Comparison of ENCODE assay signal across 9 cellular contexts in the genomic region with DNA sequence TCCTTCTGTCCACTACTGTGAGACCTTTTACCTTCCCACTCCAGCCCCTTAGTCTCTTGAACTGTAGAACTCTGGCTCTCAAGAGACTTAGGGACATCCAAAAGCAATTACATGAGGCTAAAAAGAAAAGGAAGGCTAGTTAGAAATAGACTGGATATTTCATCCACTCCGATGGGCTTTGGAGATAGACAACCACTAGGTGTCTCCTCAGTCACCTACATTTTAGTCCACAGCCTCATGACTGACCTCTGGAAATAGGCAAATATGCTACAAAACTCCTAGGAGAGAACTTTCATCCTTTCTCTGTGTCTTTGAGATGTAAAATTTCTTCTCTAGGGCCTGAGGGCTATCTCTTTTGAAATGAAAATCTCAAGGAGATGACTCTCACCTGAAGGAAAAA.
A peak's percentile ranks its signal among the peaks of the same experiment; 100 is the strongest.
DNase-seq lines count a peak whose midpoint lies in the region; ATAC-seq and TF ChIP-seq lines count a peak whose summit lies in the region.
"Had no signal": no experiment of that assay in that cellular context is flagged by ENCODE, and none has a peak within 500 bp of the region (broad histone marks: within the 10 kb centered on the region; RNA-seq: fewer than 3 reads in every experiment).

No MANE protein-coding gene starts in this region.

- H3K27me3 ChIP-seq in parathyroid adenoma (ENCODE audit: control insufficient read depth, insufficient read depth, low read length), result no peaks in the 10 kb centered on the region

- TF ChIP-seq CTCF in cardiac fibroblast (IDR thresholded peaks at IDR 0.05; ENCODE audit: low read depth, low read length) (peak; percentile 33), parathyroid adenoma (IDR thresholded peaks at IDR 0.05) (peak; percentile 26)

- no peaks in the 10 kb centered on the region for H3K4me1 ChIP-seq in parathyroid adenoma

- DNase-seq in NCI-H2196 (lab: John Stamatoyannopoulos, UW; ENCODE audit: unreplicated experiment) (peak; percentile 2), NCI-H2196 treated with DMSO at 0.1 percent for 48 hours (lab: John Stamatoyannopoulos, UW; ENCODE audit: unreplicated experiment) (no peak), LoVo (ENCODE audit: low spot score) (peak; percentile 9), cardiac fibroblast (ENCODE audit: low read depth in 2 of 2) (peak; percentile 31 to 39), NCI-H446 (lab: John Stamatoyannopoulos, UW) (no peak)

- ATAC-seq in HG03460 (IDR thresholded peaks at IDR 0.05; ENCODE audit: unreplicated experiment), result no peak
- ATAC-seq in HG03342 (IDR thresholded peaks at IDR 0.05; ENCODE audit: unreplicated experiment), result no peak

- H3K4me3 ChIP-seq in cardiac fibroblast (replicated peaks in 1 of 2; ENCODE audit: low read depth in 2 of 2, low read length in 2 of 2) (no peak overlapping the region), parathyroid adenoma (ENCODE audit: low read depth, low read length) (no peak overlapping the region)
- H3K4me3 ChIP-seq: lung had no signal

- H3K27ac ChIP-seq in parathyroid adenoma, result no peak overlapping the region

- H2AFZ ChIP-seq in parathyroid adenoma, result no peak overlapping the region

- no peak overlapping the region for H3K9ac ChIP-seq in parathyroid adenoma

- no peaks in the 10 kb centered on the region for H3K79me2 ChIP-seq in parathyroid adenoma

- no peaks in the 10 kb centered on the region for H3K36me3 ChIP-seq in parathyroid adenoma (ENCODE audit: control insufficient read depth, insufficient read depth, low read length)

- H3K9me3 ChIP-seq in parathyroid adenoma (ENCODE audit: control insufficient read depth, low read length), result no peaks in the 10 kb centered on the region

- H3K4me2 ChIP-seq in parathyroid adenoma (ENCODE audit: low read length), result no peak overlapping the region

Comparison
In these comparisons a context has a peak if more than half of its experiments do, and no peak if none do; other contexts are left out.
1. DNase-seq: peak in NCI-H2196 (single experiment), LoVo (single experiment) and cardiac fibroblast (2 of 2); none in NCI-H2196 treated with DMSO at 0.1 percent for 48 hours (single experiment) and NCI-H446 (0 of 2).